31 cellular contexts compared by ENCODE assay signal in genomic region chr1:4022715-4023114, GRCh38.
"Had no signal": no experiment of that assay in that cellular context is flagged by ENCODE, and none has a peak within 500 bp of the region (broad histone marks: within the 10 kb centered on the region; RNA-seq: fewer than 3 reads in every experiment).

No MANE protein-coding gene starts in this region.

- H3K27ac ChIP-seq: dorsolateral prefrontal cortex, epithelial cell of prostate, foreskin keratinocyte, gastroesophageal sphincter, heart left ventricle, left lung, ovary, right lobe of liver, stomach, tibial artery, upper lobe of left lung had no signal

- H3K27me3 ChIP-seq: foreskin keratinocyte, ovary, right lobe of liver, upper lobe of left lung had no signal

- DNase-seq: cerebellar nuclear complex; effector CD4-positive, alpha-beta T cell; foreskin keratinocyte; heart left ventricle; hippocampal formation; left cardiac atrium; mesenchymal stem cell; mucosa of descending colon; naive B cell; nucleus accumbens; ovary; retina; right lobe of liver; small intestine; stimulated activated CD4-positive, alpha-beta T cell treated with anti-CD3 and anti-CD28 coated beads, Interleukin-15, amount 100 ng/mL, for 24 hours; stimulated activated CD4-positive, alpha-beta T cell treated with anti-CD3 and anti-CD28 coated beads, Interleukin-4, amount 100 ng/mL, for 1 hour; stimulated activated CD8-positive, alpha-beta memory T cell treated with anti-CD3 and anti-CD28 coated beads, Interleukin-4, amount 100 ng/mL, for 48 hours; stimulated activated naive CD4-positive, alpha-beta T cell treated with Interleukin-2 at 50 U/mL for 16 hours; stomach; tibial artery; upper lobe of left lung had no signal

- H3K4me1 Mint-ChIP-seq: mesothelial cell of epicardium, neural crest cell had no signal

- ATAC-seq: esophagus mucosa; foreskin keratinocyte; gastroesophageal sphincter; heart left ventricle; left cardiac atrium; left lung; mucosa of descending colon; natural killer cell treated with Interleukin-12 subunit alpha and Interleukin-12 subunit beta and Interleukin-15 and Interleukin-18, amount 100 ng/mL, for 72 hours; right lobe of liver had no signal

- H3K27ac Mint-ChIP-seq: mesothelial cell of epicardium; natural killer cell treated with Interleukin-12 subunit alpha and Interleukin-12 subunit beta and Interleukin-15 and Interleukin-18, amount 100 ng/mL, for 72 hours had no signal

- FAIRE-seq: islet of Langerhans, small intestine, urothelium cell line had no signal

- H3K4me3 Mint-ChIP-seq: mesothelial cell of epicardium; naive B cell; natural killer cell treated with Interleukin-12 subunit alpha and Interleukin-12 subunit beta and Interleukin-15 and Interleukin-18, amount 100 ng/mL, for 72 hours; neural crest cell had no signal

- H3K36me3 ChIP-seq: gastroesophageal sphincter, heart left ventricle, left lung, ovary, right lobe of liver, stomach, tibial artery, upper lobe of left lung had no signal

- H3K4me1 ChIP-seq: foreskin keratinocyte, gastroesophageal sphincter, heart left ventricle, left lung, right lobe of liver, stomach, tibial artery, upper lobe of left lung had no signal

- H3K9me3 ChIP-seq: heart left ventricle, left lung, mucosa of descending colon, ovary, right lobe of liver, tibial artery, upper lobe of left lung had no signal

- H3K4me3 ChIP-seq: dorsolateral prefrontal cortex, gastroesophageal sphincter, heart left ventricle, left lung, mucosa of descending colon, ovary, right lobe of liver, stomach, tibial artery, upper lobe of left lung had no signal

- H3K9me3 Mint-ChIP-seq: mesothelial cell of epicardium; natural killer cell treated with Interleukin-12 subunit alpha and Interleukin-12 subunit beta and Interleukin-15 and Interleukin-18, amount 100 ng/mL, for 72 hours; neural crest cell had no signal

- H3K36me3 Mint-ChIP-seq: mesothelial cell of epicardium; naive B cell; natural killer cell treated with Interleukin-12 subunit alpha and Interleukin-12 subunit beta and Interleukin-15 and Interleukin-18, amount 100 ng/mL, for 72 hours had no signal
